ENCODE assay signal across 8 cellular contexts in the genomic region with DNA sequence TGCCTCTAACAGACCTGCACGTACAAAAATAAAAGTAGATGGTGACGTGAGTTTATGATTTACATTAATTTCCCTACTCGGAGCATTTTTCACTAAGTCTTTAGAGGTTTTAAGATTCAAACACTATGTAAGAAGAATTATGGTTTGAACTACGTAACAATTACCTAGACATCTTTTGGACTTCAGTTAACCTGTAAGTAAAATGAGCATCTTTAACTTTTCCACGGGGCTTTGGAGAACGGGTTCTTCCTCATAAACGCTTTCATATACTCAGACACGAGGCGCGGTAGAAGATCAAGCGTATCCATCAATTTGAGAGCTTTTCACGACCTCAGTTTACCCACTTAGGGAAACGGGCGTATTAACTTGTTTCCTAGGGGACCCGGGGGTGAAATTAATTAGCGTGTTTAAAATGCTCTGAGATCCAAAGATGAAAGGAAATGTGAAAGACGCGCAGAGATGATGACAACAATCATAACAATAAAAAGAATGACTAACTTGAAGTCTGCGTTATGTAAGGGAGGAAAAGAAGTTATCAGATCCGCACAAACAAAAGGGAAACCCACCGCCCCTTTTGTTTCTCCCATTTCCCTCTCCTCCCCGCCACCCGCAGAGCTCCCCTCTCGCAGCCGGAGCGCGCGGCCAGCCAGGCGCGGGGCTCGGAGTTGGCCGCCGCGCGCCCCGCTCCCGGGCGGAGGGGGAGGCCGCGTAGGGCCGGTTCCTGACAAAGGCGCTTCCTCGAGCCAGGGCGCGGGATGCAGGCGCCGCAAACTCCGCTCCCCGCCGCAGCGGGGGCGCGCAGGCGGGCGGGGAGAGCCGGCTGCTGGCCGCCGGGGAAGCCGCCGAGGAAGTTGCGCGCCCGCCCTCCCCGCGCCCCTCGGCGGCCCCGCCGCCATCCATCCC. TPM values are rescaled to one million over a fixed set of nuclear protein-coding genes. Genes with fewer than 3 reads are reported as not detected.
DNase-seq lines count a peak whose midpoint lies in the region; ATAC-seq and TF ChIP-seq lines count a peak whose summit lies in the region.

No MANE protein-coding gene starts in this region.

- no peaks in the 10 kb centered on the region for H3K9me3 ChIP-seq in mucosa of descending colon
- no peaks in the 10 kb centered on the region for H3K9me3 ChIP-seq in thoracic aorta

- H3K4me3 ChIP-seq in mucosa of descending colon (peak overlapping the region; percentile 87), thoracic aorta (peak overlapping the region; percentile 88)

- ATAC-seq in HG02759 (IDR thresholded peaks at IDR 0.05; ENCODE audit: unreplicated experiment) (peak; percentile 14), mucosa of descending colon (peak; percentile 38), thoracic aorta (ENCODE audit: insufficient number of reproducible peaks, low FRiP score, low read depth) (peak; percentile 1)

- no peaks in the 10 kb centered on the region for H3K27me3 ChIP-seq in thoracic aorta (replicated peaks; ENCODE audit: insufficient read depth)

- intact Hi-C loops in mucosa of descending colon (cut with DNase I, micrococcal nuclease), result loop anchor here in 1 of 2 donors (10.0 kb wide), 1 partner anchor 79 kb away; no protein-coding TSS in a partner anchor

- no peak for TF ChIP-seq CTCF in mucosa of descending colon (IDR thresholded peaks at IDR 0.05)
- no peak for TF ChIP-seq CTCF in thoracic aorta (IDR thresholded peaks at IDR 0.05)

- H3K27ac ChIP-seq in epithelial cell of prostate (peak overlapping the region; percentile 79), thoracic aorta (peak overlapping the region; percentile 94 to 96)

- H3K36me3 ChIP-seq in mucosa of descending colon (ENCODE audit: low read depth) (no peaks in the 10 kb centered on the region), thoracic aorta (no peaks in the 10 kb centered on the region)

- H3K4me1 ChIP-seq in mucosa of descending colon (ENCODE audit: low read depth) (peaks cover 16% of the 10 kb centered on the region), thoracic aorta (ENCODE audit: control insufficient read depth in 1 of 2, low read depth in 2 of 2) (peaks cover 23 to 39% of the 10 kb centered on the region in 2 donors)

- DNase-seq in SIG-M5 treated with dmso at 0.1 percent for 504 hours (lab: John Stamatoyannopoulos, UW; ENCODE audit: unreplicated experiment), result peak; percentile 22
- DNase-seq in SIG-M5 (lab: John Stamatoyannopoulos, UW), result no peak
- peak; percentile 52 for DNase-seq in NCI-H1694 treated with DMSO at 0.1 percent for 48 hours (lab: John Stamatoyannopoulos, UW)
- DNase-seq in activated CD4-positive, alpha-beta T cell treated with anti-CD3 and anti-CD28 coated beads, Interleukin-2, amount 50 U/mL, for 48 hours, result peak; percentile 18 to 36
- DNase-seq in epithelial cell of prostate (ENCODE audit: low read depth, low spot score), result no peak
- peak in 1 of 3 donors; percentile 60 for DNase-seq in mucosa of descending colon
- no peak for DNase-seq in thoracic aorta (ENCODE audit: low spot score)

RNA-seq across cellular contexts. Expression of a gene that starts 0.8 kb away (rescaled TPM):
- total RNA-seq in mucosa of descending colon (10 to 100 TPM; 45.6 to 51.2 (median 48.9) TPM), thoracic aorta (10 to 100 TPM; 23.4 to 30.7 TPM)

Comparison
In these comparisons a context has a peak if more than half of its experiments do, and no peak if none do; other contexts are left out.
1. DNase-seq: peak in SIG-M5 treated with dmso at 0.1 percent for 504 hours (single experiment), NCI-H1694 treated with DMSO at 0.1 percent for 48 hours (single experiment) and activated CD4-positive, alpha-beta T cell treated with anti-CD3 and anti-CD28 coated beads, Interleukin-2, amount 50 U/mL, for 48 hours (2 of 2); none in SIG-M5 (single experiment), epithelial cell of prostate (single experiment) and thoracic aorta (single experiment).
2. Peak in every context shown above with its lines, with median percentiles within 50 percentile points of each other: ATAC-seq.